27 cellular contexts compared by ENCODE assay signal in genomic region chr13:95955719-95956118, GRCh38.
"Had no signal": no experiment of that assay in that cellular context is flagged by ENCODE, and none has a peak within 500 bp of the region (broad histone marks: within the 10 kb centered on the region; RNA-seq: fewer than 3 reads in every experiment).

No MANE protein-coding gene starts in this region.

- H3K4me3 Mint-ChIP-seq: immature natural killer cell; mesothelial cell of epicardium; naive thymus-derived CD4-positive, alpha-beta T cell; natural killer cell treated with Interleukin-12 subunit alpha and Interleukin-12 subunit beta and Interleukin-15 and Interleukin-18, amount 100 ng/mL, for 72 hours; stimulated activated effector memory CD8-positive, alpha-beta T cell treated with anti-CD3 and anti-CD28 coated beads, Interleukin-12 subunit alpha, Interleukin-12 subunit beta, amount 100 ng/mL, for 72 hours; stimulated activated naive CD8-positive, alpha-beta T cell treated with anti-CD3 and anti-CD28 coated beads, Interleukin-15, Interleukin-2, amounts not matched to agents 100 ng/mL and 50 ng/mL, for 24 hours had no signal

- H3K4me1 Mint-ChIP-seq: immature natural killer cell; naive thymus-derived CD4-positive, alpha-beta T cell; stimulated activated effector memory CD8-positive, alpha-beta T cell treated with anti-CD3 and anti-CD28 coated beads, Interleukin-12 subunit alpha, Interleukin-12 subunit beta, amount 100 ng/mL, for 72 hours had no signal

- H3K9me3 ChIP-seq: pancreas, prostate gland, sigmoid colon had no signal

- H3K27ac ChIP-seq: left ventricle myocardium inferior, pancreas, prostate gland, sigmoid colon, spleen, suprapubic skin, thoracic aorta, tibial artery, upper lobe of right lung had no signal

- H3K4me1 ChIP-seq: left ventricle myocardium inferior, pancreas, prostate gland, sigmoid colon, spleen, suprapubic skin, tibial artery, upper lobe of right lung had no signal

- H3K36me3 Mint-ChIP-seq: immature natural killer cell; stimulated activated effector memory CD8-positive, alpha-beta T cell treated with anti-CD3 and anti-CD28 coated beads, Interleukin-12 subunit alpha, Interleukin-12 subunit beta, amount 100 ng/mL, for 72 hours had no signal

- H3K27me3 ChIP-seq: pancreas, sigmoid colon, spleen, suprapubic skin, tibial artery, upper lobe of right lung had no signal

- H3K27ac Mint-ChIP-seq: immature natural killer cell; mesothelial cell of epicardium; naive thymus-derived CD4-positive, alpha-beta T cell; natural killer cell treated with Interleukin-12 subunit alpha and Interleukin-12 subunit beta and Interleukin-15 and Interleukin-18, amount 100 ng/mL, for 72 hours; stimulated activated effector memory CD8-positive, alpha-beta T cell treated with anti-CD3 and anti-CD28 coated beads, Interleukin-12 subunit alpha, Interleukin-12 subunit beta, amount 100 ng/mL, for 72 hours; stimulated activated naive CD8-positive, alpha-beta T cell treated with anti-CD3 and anti-CD28 coated beads, Interleukin-15, Interleukin-2, amounts not matched to agents 100 ng/mL and 50 ng/mL, for 24 hours had no signal

- H3K4me3 ChIP-seq: left ventricle myocardium inferior, lung, pancreas, prostate gland, sigmoid colon, spleen, suprapubic skin, thoracic aorta, tibial artery, upper lobe of right lung had no signal

- DNase-seq: hypothalamus; immature natural killer cell; left ventricle myocardium inferior; mesendoderm; naive thymus-derived CD4-positive, alpha-beta T cell; pancreas; posterior cingulate gyrus; retina; right cardiac atrium; sigmoid colon; small intestine; spleen; stimulated activated CD4-positive, alpha-beta T cell treated with anti-CD3 and anti-CD28 coated beads, Interleukin-4, amount 100 ng/mL, for 24 hours; stimulated activated naive CD4-positive, alpha-beta T cell; tibial artery; trophoblast cell; upper lobe of right lung had no signal

- FAIRE-seq: islet of Langerhans, pancreas, small intestine, urothelium cell line had no signal

- H3K27me3 Mint-ChIP-seq: naive thymus-derived CD4-positive, alpha-beta T cell; natural killer cell treated with Interleukin-12 subunit alpha and Interleukin-12 subunit beta and Interleukin-15 and Interleukin-18, amount 100 ng/mL, for 72 hours; stimulated activated naive CD8-positive, alpha-beta T cell treated with anti-CD3 and anti-CD28 coated beads, Interleukin-15, Interleukin-2, amounts not matched to agents 100 ng/mL and 50 ng/mL, for 24 hours had no signal

- H3K36me3 ChIP-seq: pancreas, prostate gland, thoracic aorta, upper lobe of right lung had no signal

- ATAC-seq: naive thymus-derived CD4-positive, alpha-beta T cell; pancreas; right cardiac atrium; stimulated activated effector memory CD8-positive, alpha-beta T cell treated with anti-CD3 and anti-CD28 coated beads, Interleukin-12 subunit alpha, Interleukin-12 subunit beta, amount 100 ng/mL, for 72 hours; upper lobe of right lung had no signal
